Comparison of ENCODE assay signal across 8 cellular contexts in genomic region chr1:6239950-6240768, GRCh38. TPM values are rescaled to one million over a fixed set of nuclear protein-coding genes. Genes with fewer than 3 reads are reported as not detected.
DNase-seq lines count a peak whose midpoint lies in the region; ATAC-seq and TF ChIP-seq lines count a peak whose summit lies in the region.
"Had no signal": no experiment of that assay in that cellular context is flagged by ENCODE, and none has a peak within 500 bp of the region (broad histone marks: within the 10 kb centered on the region; RNA-seq: fewer than 3 reads in every experiment).

No MANE protein-coding gene starts in this region.

- H3K4me1 ChIP-seq in osteoblast (ENCODE audit: insufficient read depth, low read length), result peaks cover 1% of the 10 kb centered on the region

- no peak for TF ChIP-seq CTCF in osteoblast (IDR thresholded peaks at IDR 0.05; ENCODE audit: extremely low read depth, low read depth, low read length)

- no peak overlapping the region for H3K4me2 ChIP-seq in osteoblast (ENCODE audit: insufficient read depth, low read length)

- H3K79me2 ChIP-seq in osteoblast (ENCODE audit: insufficient read depth, low read length), result peaks cover 5% of the 10 kb centered on the region

- H3K27ac ChIP-seq in osteoblast (ENCODE audit: low read depth, low read length), result no peak overlapping the region
- H3K27ac ChIP-seq: adrenal gland had no signal

- peaks cover 57% of the 10 kb centered on the region for H3K27me3 ChIP-seq in osteoblast (ENCODE audit: insufficient read depth, low read length)

- no peaks in the 10 kb centered on the region for H3K9me3 ChIP-seq in osteoblast (ENCODE audit: low read depth, low read length)
- H3K9me3 ChIP-seq: adrenal gland had no signal

- no peak overlapping the region for H2AFZ ChIP-seq in osteoblast (ENCODE audit: low read length)

- H3K4me3 ChIP-seq in osteoblast (ENCODE audit: insufficient read depth, low read length), result no peak overlapping the region
- H3K4me3 ChIP-seq: adrenal gland had no signal

- no peaks in the 10 kb centered on the region for H3K36me3 ChIP-seq in osteoblast (ENCODE audit: insufficient read depth, low read length)
- H3K36me3 ChIP-seq: adrenal gland had no signal

- no peaks in the 10 kb centered on the region for H4K20me1 ChIP-seq in osteoblast (ENCODE audit: insufficient read depth, low read length)

- ATAC-seq in GM19023 (IDR thresholded peaks at IDR 0.05; ENCODE audit: unreplicated experiment) (no peak), GM18861 (IDR thresholded peaks at IDR 0.05; ENCODE audit: unreplicated experiment) (no peak)

- peak; percentile 49 for DNase-seq in SIG-M5 treated with dmso at 0.1 percent for 504 hours (lab: John Stamatoyannopoulos, UW; ENCODE audit: unreplicated experiment)
- DNase-seq in SIG-M5 (lab: John Stamatoyannopoulos, UW), result no peak
- peak; percentile 71 for DNase-seq in RPMI7951 (ENCODE audit: low read depth)
- DNase-seq in osteoblast (ENCODE audit: insufficient read length, low spot score, missing footprints), result peak; percentile 91
- DNase-seq: activated CD4-positive, alpha-beta memory T cell treated with anti-CD3 and anti-CD28 coated beads, Interleukin-2, amount 10 ng/mL, durations not matched to agents 7 days and 5 days; adrenal gland had no signal

RNA-seq across cellular contexts. Expression of gene HES3, which starts 3.8 kb away (rescaled TPM):
- total RNA-seq in RPMI7951 (2014; rRNA removed; shearing (Covaris generic)), result not detected in 2 replicates
- total RNA-seq in osteoblast, result not detected in 2 replicates
- total RNA-seq: activated CD4-positive, alpha-beta memory T cell treated with anti-CD3 and anti-CD28 coated beads, Interleukin-2, amount 10 ng/mL, durations not matched to agents 7 days and 5 days; adrenal gland had no signal

RNA-seq across cellular contexts. Expression of gene ICMT, which starts 4.4 kb away (rescaled TPM):
- 101 and 105 TPM in 2 replicates for total RNA-seq in RPMI7951 (2014; rRNA removed; shearing (Covaris generic))
- total RNA-seq in osteoblast, result 60.8 and 63.6 TPM in 2 replicates

RNA-seq across cellular contexts. Expression of gene GPR153, which starts 20.7 kb away (rescaled TPM):
- total RNA-seq in RPMI7951 (2014; rRNA removed; shearing (Covaris generic)), result 11.8 and 12.6 TPM in 2 replicates
- total RNA-seq in osteoblast, result 2.9 and 4.0 TPM in 2 replicates

RNA-seq across cellular contexts. Expression of gene RNF207, which starts 34.2 kb away (rescaled TPM):
- 4.9 and 5.0 TPM in 2 replicates for total RNA-seq in RPMI7951 (2014; rRNA removed; shearing (Covaris generic))
- 10.6 and 42.7 TPM in 2 replicates for total RNA-seq in osteoblast

RNA-seq across cellular contexts. Expression of gene RPL22, which starts 40.8 kb away (rescaled TPM):
- total RNA-seq in RPMI7951 (2014; rRNA removed; shearing (Covaris generic)), result 245 and 306 TPM in 2 replicates
- 93.0 and 99.3 TPM in 2 replicates for total RNA-seq in osteoblast
